In the genomic region with DNA sequence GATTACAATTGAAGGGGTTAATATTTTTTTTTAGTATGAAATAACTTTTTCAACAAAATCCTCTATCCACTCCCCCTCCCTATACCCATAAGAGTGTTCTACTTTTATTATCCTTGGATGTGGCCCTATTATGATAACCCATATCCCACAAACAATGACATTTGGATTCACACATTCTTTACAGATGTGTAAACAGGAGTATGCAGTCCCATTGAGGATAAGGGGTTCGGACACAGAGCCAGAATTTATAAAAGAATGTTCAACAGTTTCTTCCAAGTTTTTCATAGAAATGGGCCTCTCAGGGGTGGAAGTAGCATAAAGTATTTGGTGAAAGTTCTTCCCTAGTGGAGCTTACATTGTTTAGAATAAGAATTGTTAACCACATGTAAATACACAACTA, we compare ENCODE assay signal across 24 cellular contexts. TPM values are rescaled to one million over a fixed set of nuclear protein-coding genes. Genes with fewer than 3 reads are reported as not detected.
"Had no signal": no experiment of that assay in that cellular context is flagged by ENCODE, and none has a peak within 500 bp of the region (broad histone marks: within the 10 kb centered on the region; RNA-seq: fewer than 3 reads in every experiment).

No MANE protein-coding gene starts in this region.

- H3K27ac ChIP-seq: coronary artery, gastroesophageal sphincter, left ventricle myocardium inferior, lower lobe of right lung, neural progenitor cell, ovary, right atrium auricular region, sigmoid colon, tibial artery, upper lobe of left lung, uterus had no signal

- H3K4me1 ChIP-seq: gastroesophageal sphincter, left ventricle myocardium inferior, lower lobe of right lung, neural progenitor cell, right atrium auricular region, sigmoid colon, tibial artery, upper lobe of left lung, uterus had no signal

- DNase-seq: effector CD4-positive, alpha-beta T cell; endodermal cell; erythroblast; glutamatergic neuron; immature natural killer cell; kidney; left cardiac atrium; left ventricle myocardium inferior; lower lobe of right lung; nucleus accumbens; ovary; sigmoid colon; stimulated activated CD4-positive, alpha-beta T cell treated with anti-CD3 and anti-CD28 coated beads, Interleukin-4, amount 100 ng/mL, for 1 hour; stimulated activated CD8-positive, alpha-beta memory T cell treated with anti-CD3 and anti-CD28 coated beads, Interleukin-4, amount 100 ng/mL, for 48 hours; stimulated activated naive CD8-positive, alpha-beta T cell treated with anti-CD3 and anti-CD28 coated beads, Interleukin-15, Interleukin-2, amounts not matched to agents 100 U/mL and 50 U/mL, for 24 hours; tibial artery; upper lobe of left lung; uterus had no signal

- H3K4me3 ChIP-seq: coronary artery, gastroesophageal sphincter, left ventricle myocardium inferior, lower lobe of right lung, neural progenitor cell, ovary, right atrium auricular region, sigmoid colon, tibial artery, upper lobe of left lung, uterus had no signal

- H3K36me3 ChIP-seq: gastroesophageal sphincter, left ventricle myocardium inferior, lower lobe of right lung, neural progenitor cell, ovary, right atrium auricular region, sigmoid colon, tibial artery, upper lobe of left lung, uterus had no signal

- H3K9me3 ChIP-seq: ovary, uterus had no signal

- ATAC-seq: gastroesophageal sphincter; left cardiac atrium; lower lobe of right lung; natural killer cell treated with Interleukin-12 subunit alpha and Interleukin-12 subunit beta and Interleukin-15 and Interleukin-18, amount 100 ng/mL, for 72 hours; stimulated activated effector memory CD8-positive, alpha-beta T cell treated with anti-CD3 and anti-CD28 coated beads, Interleukin-12 subunit alpha, Interleukin-12 subunit beta, amount 100 ng/mL, for 72 hours; stimulated activated naive CD8-positive, alpha-beta T cell treated with anti-CD3 and anti-CD28 coated beads, Interleukin-15, Interleukin-2, amounts not matched to agents 100 U/mL and 50 U/mL, for 24 hours had no signal

- H3K27me3 ChIP-seq: gastroesophageal sphincter, neural progenitor cell, ovary, right atrium auricular region, sigmoid colon, tibial artery, upper lobe of left lung, uterus had no signal

RNA-seq across cellular contexts. Expression of a gene that starts 16.1 kb away (rescaled TPM):
- total RNA-seq: natural killer cell treated with Interleukin-12 subunit alpha and Interleukin-12 subunit beta and Interleukin-15 and Interleukin-18, amount 100 ng/mL, for 72 hours had no signal
